ENCODE assay signal across 9 cellular contexts in the genomic region with DNA sequence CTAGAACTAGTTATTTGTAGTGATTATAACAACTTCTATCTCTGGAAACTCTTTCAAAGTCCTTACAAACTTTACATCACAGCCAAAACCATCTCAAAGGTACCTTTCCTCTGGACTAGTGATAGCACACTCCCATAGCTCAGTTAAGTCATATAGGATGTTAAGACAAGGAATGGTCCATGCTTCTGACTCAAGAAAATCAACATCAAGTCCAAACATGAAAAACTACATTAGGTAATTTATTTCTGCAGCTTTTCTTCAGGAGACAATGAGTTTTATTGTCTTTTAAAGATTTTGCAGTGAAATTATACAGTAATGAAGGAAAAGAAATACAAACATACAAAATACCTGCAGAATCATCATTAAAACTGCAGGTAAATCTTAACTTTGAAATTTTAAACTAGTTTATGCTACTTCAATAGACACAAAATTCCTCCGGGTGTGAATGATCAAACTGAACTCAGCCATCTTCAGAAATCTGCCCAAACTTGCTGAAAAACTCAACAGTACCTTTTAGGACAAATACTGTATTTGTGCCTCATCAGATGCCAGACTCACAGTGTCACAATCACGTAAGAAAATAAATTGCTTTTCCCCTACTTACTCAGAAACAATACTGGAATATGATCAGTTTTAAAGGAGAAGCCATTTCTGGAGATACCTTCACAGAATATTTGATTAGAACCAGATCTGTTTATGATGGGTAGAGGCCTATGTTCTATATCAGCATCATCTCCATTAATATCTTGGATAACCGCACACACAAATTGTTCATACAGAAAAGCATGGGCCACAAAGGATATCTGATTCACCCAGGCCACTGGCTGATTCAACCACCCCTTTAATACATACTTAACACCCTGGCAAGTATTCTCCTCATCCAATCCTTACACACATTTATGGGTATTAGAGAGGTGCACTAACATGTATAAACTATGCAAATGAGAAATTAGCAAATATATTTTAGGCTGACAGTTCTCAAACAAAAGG. TPM values are rescaled to one million over a fixed set of nuclear protein-coding genes. Genes with fewer than 3 reads are reported as not detected.
DNase-seq lines count a peak whose midpoint lies in the region; ATAC-seq lines count a peak whose summit lies in the region.
"Had no signal": no experiment of that assay in that cellular context is flagged by ENCODE, and none has a peak within 500 bp of the region (broad histone marks: within the 10 kb centered on the region; RNA-seq: fewer than 3 reads in every experiment).

No MANE protein-coding gene starts in this region.

- peaks cover 5% of the 10 kb centered on the region for H3K9me3 Mint-ChIP-seq in stimulated activated naive CD8-positive, alpha-beta T cell treated with anti-CD3 and anti-CD28 coated beads, Interleukin-15, Interleukin-2, amounts not matched to agents 100 ng/mL and 50 ng/mL, for 24 hours
- peaks cover 7% of the 10 kb centered on the region for H3K9me3 Mint-ChIP-seq in activated CD4-positive, alpha-beta memory T cell treated with anti-CD3 and anti-CD28 coated beads for 36 hours

- H3K4me1 ChIP-seq in iPS-20b (ENCODE audit: insufficient read depth, low read length), result peaks cover 11% of the 10 kb centered on the region

- H3K4me1 Mint-ChIP-seq in stimulated activated naive CD8-positive, alpha-beta T cell treated with anti-CD3 and anti-CD28 coated beads, Interleukin-15, Interleukin-2, amounts not matched to agents 100 ng/mL and 50 ng/mL, for 24 hours (ENCODE audit: low read depth), result peaks cover 60% of the 10 kb centered on the region
- H3K4me1 Mint-ChIP-seq in activated CD4-positive, alpha-beta memory T cell treated with anti-CD3 and anti-CD28 coated beads for 36 hours (ENCODE audit: low read depth), result peaks cover 48% of the 10 kb centered on the region

- H3K27ac ChIP-seq in iPS-20b (ENCODE audit: low read length), result no peak overlapping the region

- peaks cover 5% of the 10 kb centered on the region; the same call in 1 of the 2 replicates for H3K9me3 ChIP-seq in iPS-20b (ENCODE audit: insufficient read depth, low read depth, low read length)

- H3K4me3 ChIP-seq in iPS-20b (ENCODE audit: low read length), result peak overlapping the region; percentile 89

- no peaks in the 10 kb centered on the region for H3K36me3 ChIP-seq in iPS-20b (ENCODE audit: insufficient read depth, low read depth, low read length)

- H3K27me3 ChIP-seq in iPS-20b (ENCODE audit: insufficient read depth, low read length), result no peaks in the 10 kb centered on the region

- no peak for DNase-seq in stimulated activated naive CD8-positive, alpha-beta T cell treated with anti-CD3 and anti-CD28 coated beads, Interleukin-15, Interleukin-2, amounts not matched to agents 100 U/mL and 50 U/mL, for 24 hours
- no peak for DNase-seq in activated CD4-positive, alpha-beta memory T cell treated with anti-CD3 and anti-CD28 coated beads for 36 hours
- no peak for DNase-seq in NCI-H2196 (lab: John Stamatoyannopoulos, UW; ENCODE audit: unreplicated experiment)
- DNase-seq: activated naive CD4-positive, alpha-beta T cell treated with anti-CD3 and anti-CD28 coated beads, Interleukin-2, amount 50 U/mL, for 16 hours had no signal

- CTCF ChIA-PET in activated CD4-positive, alpha-beta memory T cell treated with anti-CD3 and anti-CD28 coated beads for 36 hours (lab: Charles Lee), result interaction anchor here (1.2 kb wide), 1 partner anchor 10 kb away, joined by 3 read pairs; no protein-coding TSS in a partner anchor

- POLR2A ChIA-PET in activated CD4-positive, alpha-beta memory T cell treated with anti-CD3 and anti-CD28 coated beads for 36 hours (lab: Charles Lee), result no interaction called here

- intact Hi-C loops in activated CD4-positive, alpha-beta memory T cell treated with anti-CD3 and anti-CD28 coated beads for 36 hours (cut with micrococcal nuclease), result loop anchor here (10.0 kb wide), 2 partner anchors 92 to 278 kb away; a partner anchor contains a TSS

- peaks cover 19% of the 10 kb centered on the region for H3K36me3 Mint-ChIP-seq in stimulated activated naive CD8-positive, alpha-beta T cell treated with anti-CD3 and anti-CD28 coated beads, Interleukin-15, Interleukin-2, amounts not matched to agents 100 ng/mL and 50 ng/mL, for 24 hours (ENCODE audit: low read depth)
- H3K36me3 Mint-ChIP-seq in activated CD4-positive, alpha-beta memory T cell treated with anti-CD3 and anti-CD28 coated beads for 36 hours, result peaks cover 4% of the 10 kb centered on the region

- H3K9ac ChIP-seq in iPS-20b (ENCODE audit: low read depth, low read length), result no peak overlapping the region

- peak overlapping the region; percentile 99 for H3K4me3 Mint-ChIP-seq in stimulated activated naive CD8-positive, alpha-beta T cell treated with anti-CD3 and anti-CD28 coated beads, Interleukin-15, Interleukin-2, amounts not matched to agents 100 ng/mL and 50 ng/mL, for 24 hours
- H3K4me3 Mint-ChIP-seq in activated CD4-positive, alpha-beta memory T cell treated with anti-CD3 and anti-CD28 coated beads for 36 hours, result peak overlapping the region; percentile 87

- ATAC-seq in stimulated activated naive CD8-positive, alpha-beta T cell treated with anti-CD3 and anti-CD28 coated beads, Interleukin-15, Interleukin-2, amounts not matched to agents 100 U/mL and 50 U/mL, for 24 hours, result no peak
- ATAC-seq in GM21526 (IDR thresholded peaks at IDR 0.05; ENCODE audit: low FRiP score, unreplicated experiment) (no peak), GM18517 (IDR thresholded peaks at IDR 0.05; ENCODE audit: unreplicated experiment) (no peak), HG03095 (IDR thresholded peaks at IDR 0.05; ENCODE audit: unreplicated experiment) (no peak)

- no peaks in the 10 kb centered on the region for H3K27me3 Mint-ChIP-seq in stimulated activated naive CD8-positive, alpha-beta T cell treated with anti-CD3 and anti-CD28 coated beads, Interleukin-15, Interleukin-2, amounts not matched to agents 100 ng/mL and 50 ng/mL, for 24 hours
- H3K27me3 Mint-ChIP-seq in activated CD4-positive, alpha-beta memory T cell treated with anti-CD3 and anti-CD28 coated beads for 36 hours, result no peaks in the 10 kb centered on the region

- no peak overlapping the region for H3K27ac Mint-ChIP-seq in stimulated activated naive CD8-positive, alpha-beta T cell treated with anti-CD3 and anti-CD28 coated beads, Interleukin-15, Interleukin-2, amounts not matched to agents 100 ng/mL and 50 ng/mL, for 24 hours
- H3K27ac Mint-ChIP-seq in activated CD4-positive, alpha-beta memory T cell treated with anti-CD3 and anti-CD28 coated beads for 36 hours, result no peak overlapping the region

RNA-seq across cellular contexts. Expression of a gene that starts 2.6 kb away (rescaled TPM):
- 10 to 100 TPM; 23.1 to 23.7 TPM for total RNA-seq in activated CD4-positive, alpha-beta memory T cell treated with anti-CD3 and anti-CD28 coated beads for 36 hours
